29 cellular contexts compared by ENCODE assay signal in genomic region chr3:141792495-141792894, GRCh38. TPM values are rescaled to one million over a fixed set of nuclear protein-coding genes. Genes with fewer than 3 reads are reported as not detected.
"Had no signal": no experiment of that assay in that cellular context is flagged by ENCODE, and none has a peak within 500 bp of the region (broad histone marks: within the 10 kb centered on the region; RNA-seq: fewer than 3 reads in every experiment).

No MANE protein-coding gene starts in this region.

- FAIRE-seq: pancreas, small intestine had no signal

- H3K4me2 ChIP-seq: hepatocyte had no signal

- H3K27me3 Mint-ChIP-seq: naive B cell; stimulated activated naive CD8-positive, alpha-beta T cell treated with anti-CD3 and anti-CD28 coated beads, Interleukin-15, Interleukin-2, amounts not matched to agents 100 ng/mL and 50 ng/mL, for 24 hours had no signal

- H3K9me3 ChIP-seq: left ventricle myocardium inferior, pancreas, prostate gland, sigmoid colon, spleen, tibial nerve, vagina had no signal

- H3K4me3 Mint-ChIP-seq: mesothelial cell of epicardium; naive B cell; nephron; neural crest cell; stimulated activated effector memory CD8-positive, alpha-beta T cell treated with anti-CD3 and anti-CD28 coated beads, Interleukin-12 subunit alpha, Interleukin-12 subunit beta, amount 100 ng/mL, for 72 hours; stimulated activated naive CD8-positive, alpha-beta T cell treated with anti-CD3 and anti-CD28 coated beads, Interleukin-15, Interleukin-2, amounts not matched to agents 100 ng/mL and 50 ng/mL, for 24 hours; type B pancreatic cell had no signal

- H3K79me2 ChIP-seq: hepatocyte had no signal

- H3K4me3 ChIP-seq: hepatocyte, left ventricle myocardium inferior, lung, pancreas, prostate gland, sigmoid colon, spleen, tibial nerve, vagina had no signal

- H3K9me3 Mint-ChIP-seq: naive B cell; nephron; neural crest cell; stimulated activated effector memory CD8-positive, alpha-beta T cell treated with anti-CD3 and anti-CD28 coated beads, Interleukin-12 subunit alpha, Interleukin-12 subunit beta, amount 100 ng/mL, for 72 hours; stimulated activated naive CD8-positive, alpha-beta T cell treated with anti-CD3 and anti-CD28 coated beads, Interleukin-15, Interleukin-2, amounts not matched to agents 100 ng/mL and 50 ng/mL, for 24 hours; type B pancreatic cell had no signal

- H3K27ac Mint-ChIP-seq: mesothelial cell of epicardium; nephron; stimulated activated effector memory CD8-positive, alpha-beta T cell treated with anti-CD3 and anti-CD28 coated beads, Interleukin-12 subunit alpha, Interleukin-12 subunit beta, amount 100 ng/mL, for 72 hours; stimulated activated naive CD8-positive, alpha-beta T cell treated with anti-CD3 and anti-CD28 coated beads, Interleukin-15, Interleukin-2, amounts not matched to agents 100 ng/mL and 50 ng/mL, for 24 hours; type B pancreatic cell had no signal

- H3K4me1 ChIP-seq: pancreas had no signal

- ATAC-seq: pancreas; right cardiac atrium; stimulated activated effector memory CD8-positive, alpha-beta T cell treated with anti-CD3 and anti-CD28 coated beads, Interleukin-12 subunit alpha, Interleukin-12 subunit beta, amount 100 ng/mL, for 72 hours had no signal

- DNase-seq: islet precursor cell; left ventricle myocardium inferior; mesendoderm; naive B cell; nucleus accumbens; pancreas; posterior cingulate gyrus; retina; right cardiac atrium; sigmoid colon; spleen; stimulated activated CD4-positive, alpha-beta T cell treated with anti-CD3 and anti-CD28 coated beads, Interleukin-4, amount 100 ng/mL, for 24 hours; stimulated activated naive CD4-positive, alpha-beta T cell; substantia nigra had no signal

- H3K27ac ChIP-seq: hepatocyte, left ventricle myocardium inferior, pancreas, prostate gland, sigmoid colon, spleen, tibial nerve, vagina had no signal

- H3K36me3 ChIP-seq: left ventricle myocardium inferior, pancreas, prostate gland, sigmoid colon, spleen, tibial nerve, vagina had no signal

- H2AFZ ChIP-seq: hepatocyte had no signal

- H3K27me3 ChIP-seq: hepatocyte, pancreas, sigmoid colon, spleen, tibial nerve, vagina had no signal

- H3K36me3 Mint-ChIP-seq: mesothelial cell of epicardium, naive B cell, type B pancreatic cell had no signal

RNA-seq across cellular contexts. Expression of gene GRK7, which starts 29.3 kb away (rescaled TPM):
- total RNA-seq: kidney epithelial cell, left ventricle myocardium inferior, mesothelial cell of epicardium, neural crest cell, osteoblast, pancreas, right cardiac atrium, sigmoid colon, ureter had no signal
- polyA plus RNA-seq: hepatocyte, right cardiac atrium, small intestine had no signal
